Comparison of ENCODE assay signal across 9 cellular contexts in genomic region chr5:75051217-75051751, GRCh38. TPM values are rescaled to one million over a fixed set of nuclear protein-coding genes. Genes with fewer than 3 reads are reported as not detected.
A peak's percentile ranks its signal among the peaks of the same experiment; 100 is the strongest.
DNase-seq lines count a peak whose midpoint lies in the region; ATAC-seq and TF ChIP-seq lines count a peak whose summit lies in the region.
"Had no signal": no experiment of that assay in that cellular context is flagged by ENCODE, and none has a peak within 500 bp of the region (broad histone marks: within the 10 kb centered on the region; RNA-seq: fewer than 3 reads in every experiment).

No MANE protein-coding gene starts in this region.

- H3K4me3 ChIP-seq in hepatocyte: no peak overlapping the region

- no peaks in the 10 kb centered on the region for H3K9me2 ChIP-seq in hepatocyte (replicated peaks; ENCODE audit: insufficient read depth)

- H3K9me3 Mint-ChIP-seq in activated T-cell treated with anti-CD3 and anti-CD28 coated beads, Interleukin-2, amount 50 U/mL, for 4 hours: no peaks in the 10 kb centered on the region

- peak overlapping the region; percentile 92 for H3K4me3 Mint-ChIP-seq in activated T-cell treated with anti-CD3 and anti-CD28 coated beads, Interleukin-2, amount 50 U/mL, for 4 hours

- WGBS in hepatocyte (ENCODE audit: low lambda C conversion rate, missing lambda C conversion rate): 51% methylated on average over 7 of the region's 7 CpGs

- DNase-seq in NAMALWA (ENCODE audit: low spot score): peak; percentile 6
- peak; percentile 20 for DNase-seq in activated T-cell treated with anti-CD3 and anti-CD28 coated beads, Interleukin-2, amount 50 U/mL, for 4 hours
- DNase-seq in hepatocyte (ENCODE audit: low spot score): peak; percentile 74
- peak; percentile 9 for DNase-seq in stimulated activated CD8-positive, alpha-beta memory T cell treated with anti-CD3 and anti-CD28 coated beads, Interleukin-15, amount 100 ng/mL, for 1 hour (ENCODE audit: low read depth)
- DNase-seq in DMS 273 (lab: John Stamatoyannopoulos, UW; ENCODE audit: unreplicated experiment): no peak
- no peak for DNase-seq in T1000 (lab: John Stamatoyannopoulos, UW)
- no peak for DNase-seq in UCSD-AML1 (lab: John Stamatoyannopoulos, UW; ENCODE audit: unreplicated experiment)
- no peak for DNase-seq in cerebellum (ENCODE audit: low spot score)
- DNase-seq: heart left ventricle had no signal

- H3K27me3 ChIP-seq in hepatocyte: no peaks in the 10 kb centered on the region

- H3K4me1 Mint-ChIP-seq in activated T-cell treated with anti-CD3 and anti-CD28 coated beads, Interleukin-2, amount 50 U/mL, for 4 hours (ENCODE audit: low read depth): peaks cover 77% of the 10 kb centered on the region

- H3K9me3 ChIP-seq in hepatocyte (ENCODE audit: low read depth): no peaks in the 10 kb centered on the region
- H3K9me3 ChIP-seq: heart left ventricle had no signal

- peaks cover 24% of the 10 kb centered on the region for H3K4me1 ChIP-seq in hepatocyte (ENCODE audit: insufficient read depth)

- H3K27me3 Mint-ChIP-seq in activated T-cell treated with anti-CD3 and anti-CD28 coated beads, Interleukin-2, amount 50 U/mL, for 4 hours (ENCODE audit: low read depth): peaks cover 6% of the 10 kb centered on the region

- no peak overlapping the region for H3K27ac ChIP-seq in hepatocyte

- no peaks in the 10 kb centered on the region for H3K36me3 Mint-ChIP-seq in activated T-cell treated with anti-CD3 and anti-CD28 coated beads, Interleukin-2, amount 50 U/mL, for 4 hours (ENCODE audit: insufficient read depth)

- peak; percentile 24 to 26 for ATAC-seq in activated T-cell treated with anti-CD3 and anti-CD28 coated beads, Interleukin-2, amount 50 U/mL, for 4 hours
- ATAC-seq: heart left ventricle had no signal

- H2AFZ ChIP-seq in hepatocyte: no peak overlapping the region

- no peaks in the 10 kb centered on the region for H4K20me1 ChIP-seq in hepatocyte (ENCODE audit: insufficient read depth, poor library complexity, severe bottlenecking)

- H3K4me2 ChIP-seq in hepatocyte: peak overlapping the region; percentile 85

- TF ChIP-seq CTCF in hepatocyte (IDR thresholded peaks at IDR 0.05; ENCODE audit: poor library complexity): no peak

- H3K79me2 ChIP-seq in hepatocyte: peaks cover 33% of the 10 kb centered on the region

- H3K36me3 ChIP-seq in hepatocyte (replicated peaks; ENCODE audit: insufficient read depth, low read depth): no peaks in the 10 kb centered on the region
- H3K36me3 ChIP-seq: heart left ventricle had no signal

RNA-seq across cellular contexts. Expression of gene GCNT4, which starts 1.1 kb away (rescaled TPM):
- 1 to 10 TPM; 1.1 to 1.3 (median 1.2) TPM for total RNA-seq in activated T-cell treated with anti-CD3 and anti-CD28 coated beads, Interleukin-2, amount 50 U/mL, for 4 hours
- total RNA-seq in hepatocyte: 7.9 and 8.3 TPM in 2 replicates
- 1.5 TPM in 2 replicates for polyA plus RNA-seq in hepatocyte
- total RNA-seq in cerebellum: 1.5 TPM

Comparison
In these comparisons a context has a peak if more than half of its experiments do, and no peak if none do; other contexts are left out.
1. DNase-seq: peak in NAMALWA (single experiment), activated T-cell treated with anti-CD3 and anti-CD28 coated beads, Interleukin-2, amount 50 U/mL, for 4 hours (single experiment), hepatocyte (single experiment) and stimulated activated CD8-positive, alpha-beta memory T cell treated with anti-CD3 and anti-CD28 coated beads, Interleukin-15, amount 100 ng/mL, for 1 hour (single experiment); none in DMS 273 (single experiment), T1000 (single experiment), UCSD-AML1 (single experiment) and cerebellum (single experiment).